ENCODE assay signal across 36 cellular contexts in genomic region chr9:16487915-16488314, GRCh38.
"Had no signal": no experiment of that assay in that cellular context is flagged by ENCODE, and none has a peak within 500 bp of the region (broad histone marks: within the 10 kb centered on the region; RNA-seq: fewer than 3 reads in every experiment).

No MANE protein-coding gene starts in this region.

- H3K9ac ChIP-seq: KMS-11 had no signal

- H3K4me2 ChIP-seq: KMS-11, PC-9 had no signal

- H3K27ac Mint-ChIP-seq: activated B cell treated with CpG ODN at 0.5 μM for 24 hours; activated CD4-positive, alpha-beta memory T cell treated with anti-CD3 and anti-CD28 coated beads, Interleukin-2, amount 10 ng/mL, durations not matched to agents 7 days and 5 days; activated CD8-positive, alpha-beta memory T cell treated with anti-CD3 and anti-CD28 coated beads, Interleukin-2, amount 10 ng/mL, durations not matched to agents 7 days and 5 days; activated naive CD8-positive, alpha-beta T cell treated with anti-CD3 and anti-CD28 coated beads for 36 hours; T-cell; T-helper 17 cell had no signal

- H3K4me3 ChIP-seq: PC-9 had no signal

- H3K4me3 Mint-ChIP-seq: activated B cell treated with CpG ODN at 0.5 μM for 24 hours; activated CD4-positive, alpha-beta memory T cell treated with anti-CD3 and anti-CD28 coated beads, Interleukin-2, amount 10 ng/mL, durations not matched to agents 7 days and 5 days; activated CD8-positive, alpha-beta memory T cell treated with anti-CD3 and anti-CD28 coated beads, Interleukin-2, amount 10 ng/mL, durations not matched to agents 7 days and 5 days; activated naive CD8-positive, alpha-beta T cell treated with anti-CD3 and anti-CD28 coated beads for 36 hours; T-cell; T-helper 17 cell had no signal

- DNase-seq: activated B cell treated with CpG ODN at 0.5 μM for 24 hours; activated CD4-positive, alpha-beta memory T cell treated with anti-CD3 and anti-CD28 coated beads, Interleukin-2, amount 10 ng/mL, durations not matched to agents 7 days and 5 days; activated CD4-positive, alpha-beta T cell treated with anti-CD3 and anti-CD28 coated beads for 1 hour; activated CD4-positive, alpha-beta T cell treated with anti-CD3 and anti-CD28 coated beads for 48 hours; activated CD8-positive, alpha-beta memory T cell treated with anti-CD3 and anti-CD28 coated beads for 24 hours; activated CD8-positive, alpha-beta memory T cell treated with anti-CD3 and anti-CD28 coated beads, Interleukin-2, amount 10 ng/mL, durations not matched to agents 7 days and 5 days; activated CD8-positive, alpha-beta memory T cell treated with anti-CD3 and anti-CD28 coated beads, Interleukin-2, amount 50 U/mL, for 48 hours; activated effector memory CD4-positive, alpha-beta T cell treated with Interleukin-2 at 50 U/mL for 16 hours; activated naive CD4-positive, alpha-beta T cell; activated naive CD4-positive, alpha-beta T cell treated with anti-CD3 and anti-CD28 coated beads, Interleukin-2, amount 50 U/mL, for 16 hours; activated naive CD8-positive, alpha-beta T cell treated with anti-CD3 and anti-CD28 coated beads for 36 hours; activated T-cell treated with anti-CD3 and anti-CD28 coated beads, Interleukin-2, amount 50 U/mL, for 48 hours; amniotic stem cell; aorta; brain microvascular endothelial cell; central memory CD4-positive, alpha-beta T cell; MM.1S; MV-4-11; NCI-H1092; NCI-H1436 treated with DMSO at 0.1 percent for 48 hours; NCI-H187; NCI-H2029 treated with DMSO at 0.1 percent for 48 hours; NCI-H2107; NCI-H2171; NCI-H510A; NCI-H526; NCI-H748 treated with DMSO at 0.1 percent for 48 hours; NK-92 treated with Interleukin-12 subunit alpha and Interleukin-12 subunit beta, amount 100 ng/mL, for 24 hours; PC-9; SIG-M5; T-cell; T-helper 17 cell; T-helper 9 cell had no signal

- H3K4me1 Mint-ChIP-seq: activated B cell treated with CpG ODN at 0.5 μM for 24 hours; activated CD4-positive, alpha-beta memory T cell treated with anti-CD3 and anti-CD28 coated beads, Interleukin-2, amount 10 ng/mL, durations not matched to agents 7 days and 5 days; activated CD8-positive, alpha-beta memory T cell treated with anti-CD3 and anti-CD28 coated beads, Interleukin-2, amount 10 ng/mL, durations not matched to agents 7 days and 5 days; activated naive CD8-positive, alpha-beta T cell treated with anti-CD3 and anti-CD28 coated beads for 36 hours; T-cell; T-helper 17 cell had no signal

- H3K36me3 Mint-ChIP-seq: activated CD8-positive, alpha-beta memory T cell treated with anti-CD3 and anti-CD28 coated beads, Interleukin-2, amount 10 ng/mL, durations not matched to agents 7 days and 5 days; activated naive CD8-positive, alpha-beta T cell treated with anti-CD3 and anti-CD28 coated beads for 36 hours; T-cell had no signal

- H3K27ac ChIP-seq: brain microvascular endothelial cell, KMS-11, PC-9, RWPE1, VCaP had no signal

- H2AFZ ChIP-seq: PC-9 had no signal

- H3K9me3 Mint-ChIP-seq: activated B cell treated with CpG ODN at 0.5 μM for 24 hours; activated CD4-positive, alpha-beta memory T cell treated with anti-CD3 and anti-CD28 coated beads, Interleukin-2, amount 10 ng/mL, durations not matched to agents 7 days and 5 days; activated naive CD8-positive, alpha-beta T cell treated with anti-CD3 and anti-CD28 coated beads for 36 hours had no signal

- H3K27me3 Mint-ChIP-seq: activated B cell treated with CpG ODN at 0.5 μM for 24 hours; activated CD4-positive, alpha-beta memory T cell treated with anti-CD3 and anti-CD28 coated beads, Interleukin-2, amount 10 ng/mL, durations not matched to agents 7 days and 5 days; activated CD8-positive, alpha-beta memory T cell treated with anti-CD3 and anti-CD28 coated beads, Interleukin-2, amount 10 ng/mL, durations not matched to agents 7 days and 5 days; activated naive CD8-positive, alpha-beta T cell treated with anti-CD3 and anti-CD28 coated beads for 36 hours; T-cell; T-helper 17 cell had no signal

- H3K27me3 ChIP-seq: brain microvascular endothelial cell had no signal
